Comparison of ENCODE assay signal across 8 cellular contexts in the genomic region with DNA sequence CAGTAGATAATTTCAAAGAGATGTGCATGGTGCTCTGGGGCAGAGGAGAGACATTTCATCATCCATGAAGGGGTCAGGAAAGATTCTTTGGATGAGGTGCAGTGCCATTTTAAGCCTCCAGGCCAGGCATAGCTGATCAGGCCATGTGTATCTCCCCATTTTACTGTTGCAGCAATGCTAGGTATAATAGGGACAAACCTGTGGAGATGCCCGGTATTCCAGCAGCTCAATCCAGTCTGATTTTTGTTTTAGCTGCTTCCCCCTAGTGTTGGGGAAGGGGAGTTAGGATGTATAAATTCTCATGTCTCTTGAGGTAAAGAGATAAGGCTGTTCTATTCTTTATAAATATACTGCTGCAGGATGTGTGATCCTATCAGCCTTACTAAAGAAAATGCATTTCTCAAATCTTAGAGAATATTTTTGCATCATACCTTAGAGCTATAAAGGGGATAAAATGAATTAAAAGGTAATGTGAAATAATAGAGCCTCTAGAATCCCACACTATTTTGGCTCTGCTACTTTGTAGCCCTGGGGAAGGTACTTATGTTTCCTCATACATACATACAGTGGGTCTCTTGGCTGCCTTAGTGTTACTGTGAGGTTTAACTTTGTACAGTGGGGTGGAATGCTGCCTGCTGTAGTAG. TPM values are rescaled to one million over a fixed set of nuclear protein-coding genes. Genes with fewer than 3 reads are reported as not detected.
DNase-seq lines count a peak whose midpoint lies in the region; ATAC-seq and TF ChIP-seq lines count a peak whose summit lies in the region.

No MANE protein-coding gene starts in this region.

- H3K4me1 Mint-ChIP-seq in activated naive CD4-positive, alpha-beta T cell treated with anti-CD3 and anti-CD28 coated beads, Interleukin-2, amount 10 ng/mL, durations not matched to agents 7 days and 5 days: peaks cover 57% of the 10 kb centered on the region

- peak overlapping the region; percentile 36 for H3K4me2 ChIP-seq in SK-N-SH

- no peak overlapping the region; a peak in 1 of 4 replicates for H3K27ac ChIP-seq in SK-N-SH (ENCODE audit: low read depth in 2 of 2, low read length in 1 of 2)
- H3K27ac ChIP-seq in thymus (ENCODE audit: low read depth): no peak overlapping the region

- H3F3A ChIP-seq in SK-N-SH (replicated peaks; ENCODE audit: insufficient read depth): peaks cover 3% of the 10 kb centered on the region

- H3K9me2 ChIP-seq in SK-N-SH: no peaks in the 10 kb centered on the region

- peak overlapping the region; percentile 18 for H3K4me3 Mint-ChIP-seq in activated naive CD4-positive, alpha-beta T cell treated with anti-CD3 and anti-CD28 coated beads, Interleukin-2, amount 10 ng/mL, durations not matched to agents 7 days and 5 days

- H3K9me3 ChIP-seq in SK-N-SH (no peaks in the 10 kb centered on the region), thymus (ENCODE audit: control insufficient read depth) (no peaks in the 10 kb centered on the region)

- H3K9me3 Mint-ChIP-seq in activated naive CD4-positive, alpha-beta T cell treated with anti-CD3 and anti-CD28 coated beads, Interleukin-2, amount 10 ng/mL, durations not matched to agents 7 days and 5 days: no peaks in the 10 kb centered on the region

- H3K36me3 Mint-ChIP-seq in activated naive CD4-positive, alpha-beta T cell treated with anti-CD3 and anti-CD28 coated beads, Interleukin-2, amount 10 ng/mL, durations not matched to agents 7 days and 5 days: peaks cover 71% of the 10 kb centered on the region

- peak; percentile 68 for TF ChIP-seq RAD21 in SK-N-SH (IDR thresholded peaks at IDR 0.05; ENCODE audit: low read length)

- no peak overlapping the region for H2AFZ ChIP-seq in SK-N-SH (ENCODE audit: low read depth)

- 15% methylated on average over 1 of the region's 1 CpG for WGBS in SK-N-SH (ENCODE audit: low lambda C conversion rate)
- 70% methylated on average over 1 of the region's 1 CpG for WGBS in thymus

- H3K27me3 ChIP-seq in SK-N-SH (ENCODE audit: insufficient read depth) (no peaks in the 10 kb centered on the region), thymus (ENCODE audit: control insufficient read depth, insufficient read depth) (no peaks in the 10 kb centered on the region)

- CTCF ChIA-PET in activated naive CD4-positive, alpha-beta T cell treated with anti-CD3 and anti-CD28 coated beads, Interleukin-2, amount 10 ng/mL, durations not matched to agents 7 days and 5 days (lab: Charles Lee): interaction anchor here (0.9 to 7.1 kb wide), 18 partner anchors 9 to 633 kb away, joined by 3 to 84 read pairs (median 4); no protein-coding TSS in a partner anchor
- CTCF ChIA-PET in SK-N-SH (lab: Yijun Ruan, JAX): interaction anchor here (0.5 to 3.3 kb wide), 35 partner anchors 9 to 857 kb away, joined by 3 to 20 read pairs (median 4); partner anchors contain the start of gene NPHP3

- H3K36me3 ChIP-seq in SK-N-SH (replicated peaks in 1 of 2; ENCODE audit: control insufficient read depth in 1 of 2, insufficient read depth in 2 of 2, low read length in 1 of 2) (peaks cover 54 to 75% of the 10 kb centered on the region in 2 experiments), thymus (ENCODE audit: control insufficient read depth, insufficient read depth) (peaks cover 39% of the 10 kb centered on the region)

- TF ChIP-seq CTCF in SK-N-SH (IDR thresholded peaks at IDR 0.05) (peak; percentile 68), fibroblast of villous mesenchyme (IDR thresholded peaks at IDR 0.05; ENCODE audit: insufficient read depth, low read depth, low read length) (peak; percentile 71)

- H4K20me1 ChIP-seq in SK-N-SH (ENCODE audit: insufficient read depth): peaks cover 91% of the 10 kb centered on the region

- peak overlapping the region; percentile 82 for H3K27ac Mint-ChIP-seq in activated naive CD4-positive, alpha-beta T cell treated with anti-CD3 and anti-CD28 coated beads, Interleukin-2, amount 10 ng/mL, durations not matched to agents 7 days and 5 days

- no peak for ATAC-seq in GM18519 (IDR thresholded peaks at IDR 0.05; ENCODE audit: low FRiP score, unreplicated experiment)

- no peak overlapping the region for H3K9ac ChIP-seq in SK-N-SH

- peak; percentile 24 for DNase-seq in activated naive CD4-positive, alpha-beta T cell treated with anti-CD3 and anti-CD28 coated beads, Interleukin-2, amount 10 ng/mL, durations not matched to agents 7 days and 5 days
- DNase-seq in activated naive CD4-positive, alpha-beta T cell treated with Interleukin-2 at 50 U/mL for 16 hours: no peak
- peak; percentile 74 for DNase-seq in SK-N-SH
- DNase-seq in fibroblast of villous mesenchyme (ENCODE audit: low read depth): peak; percentile 64
- DNase-seq in cerebellar nuclear complex (lab: John Stamatoyannopoulos, UW): no peak
- DNase-seq in DMS153 (lab: John Stamatoyannopoulos, UW): no peak

- H3K79me2 ChIP-seq in SK-N-SH (ENCODE audit: insufficient read depth): peaks cover 95% of the 10 kb centered on the region

- peaks cover 11 to 17% of the 10 kb centered on the region in 2 experiments; a peak in 2 of 4 replicates for H3K4me1 ChIP-seq in SK-N-SH (ENCODE audit: control insufficient read depth in 1 of 2, insufficient read depth in 2 of 2, low read depth in 1 of 2, low read length in 1 of 2)
- H3K4me1 ChIP-seq in thymus (ENCODE audit: control insufficient read depth, insufficient read depth, low read length): peaks cover 10% of the 10 kb centered on the region

- H3K4me3 ChIP-seq in SK-N-SH (ENCODE audit: low read depth in 2 of 2, low read length in 1 of 2): peak overlapping the region in 1 of 2 experiments; percentile 14; a peak in 1 of 4 replicates
- H3K4me3 ChIP-seq in fibroblast of villous mesenchyme (ENCODE audit: low read depth, low read length): peak overlapping the region; percentile 14
- peak overlapping the region; percentile 39 for H3K4me3 ChIP-seq in thymus (ENCODE audit: low read length)

- H3K27me3 Mint-ChIP-seq in activated naive CD4-positive, alpha-beta T cell treated with anti-CD3 and anti-CD28 coated beads, Interleukin-2, amount 10 ng/mL, durations not matched to agents 7 days and 5 days: no peaks in the 10 kb centered on the region

- TF ChIP-seq EP300 in SK-N-SH (IDR thresholded peaks at IDR 0.05; ENCODE audit: borderline replicate concordance in 1 of 2, low read depth in 1 of 2, low read length in 1 of 2): no peak

- POLR2A ChIA-PET in SK-N-SH (lab: Yijun Ruan, JAX): no interaction called here

TF ChIP-seq in SK-N-SH, 30 proteins besides CTCF, POLR2A, EP300 and RAD21:
- TF ChIP-seq MEF2A (IDR thresholded peaks at IDR 0.05; ENCODE audit: borderline replicate concordance, low read depth) (no peak), SMC3 (IDR thresholded peaks at IDR 0.05; ENCODE audit: low read depth, low read length) (peak; percentile 60)
TF ChIP-seq in SK-N-SH: peak in this region for 1.

RNA-seq across cellular contexts. Expression of gene CDV3, which starts 5.2 kb away (rescaled TPM):
- polyA plus RNA-seq in SK-N-SH (2012; rRNA removed) (35.4 and 43.2 TPM in 2 replicates), thymus (166 TPM)
- 53.6 and 71.5 TPM in 2 replicates for polyA plus RNA-seq in SK-N-SH (2012; cell fraction: cytosol; rRNA removed)
- polyA plus RNA-seq in SK-N-SH (2012; cell fraction: nucleus; rRNA removed): 10.3 and 24.0 TPM in 2 replicates
- total RNA-seq in fibroblast of villous mesenchyme: 184 and 277 TPM in 2 replicates

Comparison
In these comparisons a context has a peak if more than half of its experiments do, and no peak if none do; other contexts are left out.
1. DNase-seq: peak in activated naive CD4-positive, alpha-beta T cell treated with anti-CD3 and anti-CD28 coated beads, Interleukin-2, amount 10 ng/mL, durations not matched to agents 7 days and 5 days (single experiment), SK-N-SH (single experiment) and fibroblast of villous mesenchyme (single experiment); none in activated naive CD4-positive, alpha-beta T cell treated with Interleukin-2 at 50 U/mL for 16 hours (single experiment), cerebellar nuclear complex (0 of 2) and DMS153 (single experiment).